In the genomic region with DNA sequence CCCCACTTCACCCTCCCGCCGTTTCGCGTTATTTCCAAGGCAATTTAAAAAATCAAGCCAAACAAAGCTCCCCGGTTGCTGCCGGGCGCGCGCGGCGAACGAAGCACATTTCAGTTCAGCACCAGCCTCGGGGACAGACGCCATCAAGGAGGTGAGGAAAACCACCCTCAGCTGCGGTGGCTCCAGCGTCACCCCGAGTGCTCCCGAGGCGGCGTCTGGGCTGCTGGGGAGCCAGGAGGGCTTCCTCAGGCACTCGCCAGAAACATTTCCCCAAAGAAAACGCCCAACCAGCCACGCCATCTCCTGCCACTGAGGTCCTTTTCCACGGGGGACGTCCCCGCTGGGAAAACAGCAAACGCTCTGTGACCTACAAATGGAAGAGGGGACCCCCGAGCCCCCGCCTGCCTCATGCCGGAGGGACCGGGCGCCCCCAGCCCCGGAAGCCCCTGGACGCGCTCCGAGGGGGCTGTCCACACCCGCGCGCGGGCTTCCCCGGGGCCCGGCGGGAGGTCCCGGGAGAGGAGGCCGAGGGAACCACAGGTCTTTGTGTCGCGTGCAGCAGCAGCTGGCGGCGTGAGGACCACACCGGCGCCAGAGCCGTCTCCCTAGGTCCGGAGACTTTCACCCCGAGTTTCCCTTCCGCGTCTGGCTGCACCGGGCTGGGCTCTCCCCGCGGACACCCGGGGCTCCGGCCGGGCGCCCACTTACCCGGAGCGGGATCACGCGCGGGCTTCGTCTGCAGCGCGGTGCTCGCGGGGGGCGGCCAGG, we compare ENCODE assay signal across 1 cellular context.
TF ChIP-seq lines count a peak whose summit lies in the region.

No MANE protein-coding gene starts in this region.

TF ChIP-seq in HEK293, 187 proteins besides CTCF, POLR2A, EP300 and RAD21 (continued from another document and continues in another):
- TF ChIP-seq, protein P1, sequence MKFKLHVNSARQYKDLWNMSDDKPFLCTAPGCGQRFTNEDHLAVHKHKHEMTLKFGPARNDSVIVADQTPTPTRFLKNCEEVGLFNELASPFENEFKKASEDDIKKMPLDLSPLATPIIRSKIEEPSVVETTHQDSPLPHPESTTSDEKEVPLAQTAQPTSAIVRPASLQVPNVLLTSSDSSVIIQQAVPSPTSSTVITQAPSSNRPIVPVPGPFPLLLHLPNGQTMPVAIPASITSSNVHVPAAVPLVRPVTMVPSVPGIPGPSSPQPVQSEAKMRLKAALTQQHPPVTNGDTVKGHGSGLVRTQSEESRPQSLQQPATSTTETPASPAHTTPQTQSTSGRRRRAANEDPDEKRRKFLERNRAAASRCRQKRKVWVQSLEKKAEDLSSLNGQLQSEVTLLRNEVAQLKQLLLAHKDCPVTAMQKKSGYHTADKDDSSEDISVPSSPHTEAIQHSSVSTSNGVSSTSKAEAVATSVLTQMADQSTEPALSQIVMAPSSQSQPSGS (tag by site-specific recombination; IDR thresholded peaks at IDR 0.05; ENCODE audit: low read depth): no peak
- TF ChIP-seq, protein P2, sequence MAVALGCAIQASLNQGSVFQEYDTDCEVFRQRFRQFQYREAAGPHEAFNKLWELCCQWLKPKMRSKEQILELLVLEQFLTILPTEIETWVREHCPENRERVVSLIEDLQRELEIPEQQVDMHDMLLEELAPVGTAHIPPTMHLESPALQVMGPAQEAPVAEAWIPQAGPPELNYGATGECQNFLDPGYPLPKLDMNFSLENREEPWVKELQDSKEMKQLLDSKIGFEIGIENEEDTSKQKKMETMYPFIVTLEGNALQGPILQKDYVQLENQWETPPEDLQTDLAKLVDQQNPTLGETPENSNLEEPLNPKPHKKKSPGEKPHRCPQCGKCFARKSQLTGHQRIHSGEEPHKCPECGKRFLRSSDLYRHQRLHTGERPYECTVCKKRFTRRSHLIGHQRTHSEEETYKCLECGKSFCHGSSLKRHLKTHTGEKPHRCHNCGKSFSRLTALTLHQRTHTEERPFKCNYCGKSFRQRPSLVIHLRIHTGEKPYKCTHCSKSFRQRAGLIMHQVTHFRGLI (tag by site-specific recombination; IDR thresholded peaks at IDR 0.05): peak; percentile 86
- TF ChIP-seq WT1 (tag by site-specific recombination; IDR thresholded peaks at IDR 0.05) (peak; percentile 18; the same call in 1 of the 2 replicates), ZNF211 (tag by site-specific recombination; IDR thresholded peaks at IDR 0.05; ENCODE audit: low read depth) (no peak), ZBTB8A (tag by site-specific recombination; IDR thresholded peaks at IDR 0.05) (peak; percentile 51), ZNF157 (tag by site-specific recombination; IDR thresholded peaks at IDR 0.05) (no peak), ZNF521 (tag by site-specific recombination; IDR thresholded peaks at IDR 0.05) (no peak), ZNF600 (tag by site-specific recombination; IDR thresholded peaks at IDR 0.05) (no peak), ZFP3 (tag by site-specific recombination; IDR thresholded peaks at IDR 0.05; ENCODE audit: low read depth) (no peak), ZNF223 (tag by site-specific recombination; IDR thresholded peaks at IDR 0.05) (no peak), ZNF768 (tag by site-specific recombination; IDR thresholded peaks at IDR 0.05) (no peak), ZNF24 (tag by site-specific recombination; IDR thresholded peaks at IDR 0.05) (no peak), ZNF266 (tag by site-specific recombination; IDR thresholded peaks at IDR 0.05; ENCODE audit: low read depth) (no peak), SCRT1 (tag by site-specific recombination; IDR thresholded peaks at IDR 0.05; ENCODE audit: borderline replicate concordance) (no peak), ZNF366 (tag by site-specific recombination; conservative IDR thresholded peaks at IDR 0.05) (0 out of 2 replicates have a peak, but pooled peaks have one; percentile 7), ZNF473 (tag by site-specific recombination; IDR thresholded peaks at IDR 0.05) (no peak), ZNF404 (tag by site-specific recombination; IDR thresholded peaks at IDR 0.05) (no peak), ZNF677 (tag by site-specific recombination; IDR thresholded peaks at IDR 0.05) (no peak; the same call in 1 of the 2 replicates), KLF17 (tag by site-specific recombination; IDR thresholded peaks at IDR 0.05) (0 out of 2 replicates have a peak, but pooled peaks have one; percentile 42), ZBTB17 (tag by site-specific recombination; IDR thresholded peaks at IDR 0.05) (no peak; the same call in 1 of the 2 replicates), SALL2 (tag by site-specific recombination; IDR thresholded peaks at IDR 0.05; ENCODE audit: borderline replicate concordance) (no peak), GLI2 (tag by site-specific recombination; IDR thresholded peaks at IDR 0.05; ENCODE audit: borderline replicate concordance, low read depth) (no peak), ZNF624 (tag by site-specific recombination; IDR thresholded peaks at IDR 0.05) (no peak), PRDM2 (tag by site-specific recombination; IDR thresholded peaks at IDR 0.05; ENCODE audit: borderline replicate concordance) (no peak), IKZF3 (tag by site-specific recombination; IDR thresholded peaks at IDR 0.05) (0 out of 2 replicates have a peak, but pooled peaks have one; percentile 30), ZNF133 (tag by site-specific recombination; IDR thresholded peaks at IDR 0.05) (no peak), ZNF704 (tag by site-specific recombination; IDR thresholded peaks at IDR 0.05) (no peak), PRDM6 (tag by site-specific recombination; IDR thresholded peaks at IDR 0.05) (no peak), ZNF830 (tag by site-specific recombination; IDR thresholded peaks at IDR 0.05; ENCODE audit: low read depth) (no peak), ZNF596 (tag by site-specific recombination; IDR thresholded peaks at IDR 0.05) (no peak), ZNF132 (tag by site-specific recombination; IDR thresholded peaks at IDR 0.05; ENCODE audit: borderline replicate concordance) (no peak), ZNF274 (IDR thresholded peaks at IDR 0.05; ENCODE audit: low read length) (no peak), ZNF274 (tag by site-specific recombination; IDR thresholded peaks at IDR 0.05; ENCODE audit: borderline replicate concordance) (no peak)
- TF ChIP-seq, protein P3, sequence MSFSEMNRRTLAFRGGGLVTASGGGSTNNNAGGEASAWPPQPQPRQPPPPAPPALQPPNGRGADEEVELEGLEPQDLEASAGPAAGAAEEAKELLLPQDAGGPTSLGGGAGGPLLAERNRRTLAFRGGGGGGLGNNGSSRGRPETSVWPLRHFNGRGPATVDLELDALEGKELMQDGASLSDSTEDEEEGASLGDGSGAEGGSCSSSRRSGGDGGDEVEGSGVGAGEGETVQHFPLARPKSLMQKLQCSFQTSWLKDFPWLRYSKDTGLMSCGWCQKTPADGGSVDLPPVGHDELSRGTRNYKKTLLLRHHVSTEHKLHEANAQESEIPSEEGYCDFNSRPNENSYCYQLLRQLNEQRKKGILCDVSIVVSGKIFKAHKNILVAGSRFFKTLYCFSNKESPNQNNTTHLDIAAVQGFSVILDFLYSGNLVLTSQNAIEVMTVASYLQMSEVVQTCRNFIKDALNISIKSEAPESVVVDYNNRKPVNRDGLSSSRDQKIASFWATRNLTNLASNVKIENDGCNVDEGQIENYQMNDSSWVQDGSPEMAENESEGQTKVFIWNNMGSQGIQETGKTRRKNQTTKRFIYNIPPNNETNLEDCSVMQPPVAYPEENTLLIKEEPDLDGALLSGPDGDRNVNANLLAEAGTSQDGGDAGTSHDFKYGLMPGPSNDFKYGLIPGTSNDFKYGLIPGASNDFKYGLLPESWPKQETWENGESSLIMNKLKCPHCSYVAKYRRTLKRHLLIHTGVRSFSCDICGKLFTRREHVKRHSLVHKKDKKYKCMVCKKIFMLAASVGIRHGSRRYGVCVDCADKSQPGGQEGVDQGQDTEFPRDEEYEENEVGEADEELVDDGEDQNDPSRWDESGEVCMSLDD (tag by site-specific recombination; IDR thresholded peaks at IDR 0.05): peak; percentile 22; the same call in 1 of the 2 replicates
- TF ChIP-seq, protein P4, sequence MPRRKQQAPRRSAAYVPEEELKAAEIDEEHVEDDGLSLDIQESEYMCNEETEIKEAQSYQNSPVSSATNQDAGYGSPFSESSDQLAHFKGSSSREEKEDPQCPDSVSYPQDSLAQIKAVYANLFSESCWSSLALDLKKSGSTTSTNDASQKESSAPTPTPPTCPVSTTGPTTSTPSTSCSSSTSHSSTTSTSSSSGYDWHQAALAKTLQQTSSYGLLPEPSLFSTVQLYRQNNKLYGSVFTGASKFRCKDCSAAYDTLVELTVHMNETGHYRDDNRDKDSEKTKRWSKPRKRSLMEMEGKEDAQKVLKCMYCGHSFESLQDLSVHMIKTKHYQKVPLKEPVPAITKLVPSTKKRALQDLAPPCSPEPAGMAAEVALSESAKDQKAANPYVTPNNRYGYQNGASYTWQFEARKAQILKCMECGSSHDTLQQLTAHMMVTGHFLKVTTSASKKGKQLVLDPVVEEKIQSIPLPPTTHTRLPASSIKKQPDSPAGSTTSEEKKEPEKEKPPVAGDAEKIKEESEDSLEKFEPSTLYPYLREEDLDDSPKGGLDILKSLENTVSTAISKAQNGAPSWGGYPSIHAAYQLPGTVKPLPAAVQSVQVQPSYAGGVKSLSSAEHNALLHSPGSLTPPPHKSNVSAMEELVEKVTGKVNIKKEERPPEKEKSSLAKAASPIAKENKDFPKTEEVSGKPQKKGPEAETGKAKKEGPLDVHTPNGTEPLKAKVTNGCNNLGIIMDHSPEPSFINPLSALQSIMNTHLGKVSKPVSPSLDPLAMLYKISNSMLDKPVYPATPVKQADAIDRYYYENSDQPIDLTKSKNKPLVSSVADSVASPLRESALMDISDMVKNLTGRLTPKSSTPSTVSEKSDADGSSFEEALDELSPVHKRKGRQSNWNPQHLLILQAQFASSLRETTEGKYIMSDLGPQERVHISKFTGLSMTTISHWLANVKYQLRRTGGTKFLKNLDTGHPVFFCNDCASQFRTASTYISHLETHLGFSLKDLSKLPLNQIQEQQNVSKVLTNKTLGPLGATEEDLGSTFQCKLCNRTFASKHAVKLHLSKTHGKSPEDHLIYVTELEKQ (tag by site-specific recombination; IDR thresholded peaks at IDR 0.05; ENCODE audit: borderline replicate concordance): 0 out of 2 replicates have a peak, but pooled peaks have one; percentile 32
